ENCODE assay signal across 2 cellular contexts in genomic region chr7:98399903-98400537, GRCh38.
TF ChIP-seq lines count a peak whose summit lies in the region.

No MANE protein-coding gene starts in this region.

TF ChIP-seq in HEK293, 187 proteins besides CTCF, POLR2A, EP300 and RAD21 (continued from another document):
- TF ChIP-seq ZNF513 (tag by site-specific recombination; IDR thresholded peaks at IDR 0.05) = no peak; the same call in 1 of the 2 replicates
- no peak for TF ChIP-seq ZFP41 (tag by site-specific recombination; IDR thresholded peaks at IDR 0.05; ENCODE audit: borderline replicate concordance)
- no peak for TF ChIP-seq ZNF214 (tag by site-specific recombination; IDR thresholded peaks at IDR 0.05; ENCODE audit: borderline replicate concordance)
- no peak for TF ChIP-seq ZNF140 (tag by site-specific recombination; IDR thresholded peaks at IDR 0.05)
- no peak for TF ChIP-seq ZNF433 (tag by site-specific recombination; IDR thresholded peaks at IDR 0.05; ENCODE audit: low read depth)
- TF ChIP-seq ZNF624 (tag by site-specific recombination; IDR thresholded peaks at IDR 0.05) = no peak
- TF ChIP-seq ELK4 (IDR thresholded peaks at IDR 0.05; ENCODE audit: borderline replicate concordance, low read depth, low read length) = no peak
- no peak for TF ChIP-seq SETDB1 (IDR thresholded peaks at IDR 0.05; ENCODE audit: insufficient read length, low read length)
- peak; percentile 77 for TF ChIP-seq SP2 (tag by site-specific recombination; IDR thresholded peaks at IDR 0.05)
- no peak for TF ChIP-seq ZFP37 (tag by site-specific recombination; IDR thresholded peaks at IDR 0.05)
- TF ChIP-seq ZNF704 (tag by site-specific recombination; IDR thresholded peaks at IDR 0.05) = no peak
- TF ChIP-seq ZNF416 (tag by site-specific recombination; IDR thresholded peaks at IDR 0.05) = no peak
- TF ChIP-seq ZNF341 (tag by site-specific recombination; IDR thresholded peaks at IDR 0.05; ENCODE audit: low read depth) = peak; percentile 58
- TF ChIP-seq ZSCAN18 (tag by site-specific recombination; IDR thresholded peaks at IDR 0.05) = no peak
- peak; percentile 17; the same call in 1 of the 2 replicates for TF ChIP-seq BCL11A (tag by site-specific recombination; IDR thresholded peaks at IDR 0.05; ENCODE audit: low read depth)
- TF ChIP-seq PRDM1 (tag by site-specific recombination; IDR thresholded peaks at IDR 0.05) = peak; percentile 30; the same call in 1 of the 2 replicates
- TF ChIP-seq ZNF621 (tag by site-specific recombination; IDR thresholded peaks at IDR 0.05) = no peak
- TF ChIP-seq ZFP69B (tag by site-specific recombination; IDR thresholded peaks at IDR 0.05) = peak; percentile 89
- no peak for TF ChIP-seq ZNF114 (tag by site-specific recombination; IDR thresholded peaks at IDR 0.05)
- no peak for TF ChIP-seq ZNF585B (tag by site-specific recombination; IDR thresholded peaks at IDR 0.05)
- TF ChIP-seq ZNF501 (tag by site-specific recombination; IDR thresholded peaks at IDR 0.05) = no peak
- no peak for TF ChIP-seq ZNF596 (tag by site-specific recombination; IDR thresholded peaks at IDR 0.05)
- no peak for TF ChIP-seq ZBTB44 (tag by site-specific recombination; IDR thresholded peaks at IDR 0.05)
- TF ChIP-seq ZNF335 (tag by site-specific recombination; conservative IDR thresholded peaks at IDR 0.05) = no peak
- TF ChIP-seq ZNF48 (tag by site-specific recombination; IDR thresholded peaks at IDR 0.05) = no peak

TF ChIP-seq in K562, 482 proteins besides CTCF, POLR2A, EP300 and RAD21 (continued from another document):
- TF ChIP-seq UBTF (IDR thresholded peaks at IDR 0.05; ENCODE audit: borderline replicate concordance in 1 of 2, low read depth in 2 of 2, low read length in 2 of 2) (no peak), ZBTB8A (IDR thresholded peaks at IDR 0.05; ENCODE audit: partially characterized antibody) (no peak), KDM1A (IDR thresholded peaks at IDR 0.05) (peak in 1 of 2 experiments; percentile 92; a peak in 2 of 4 replicates), BRF2 (IDR thresholded peaks at IDR 0.05; ENCODE audit: borderline replicate concordance, insufficient read depth, insufficient read length) (no peak), ZFP91 (CRISPR knock-in tag; IDR thresholded peaks at IDR 0.05) (no peak), ZNF740 (CRISPR knock-in tag; IDR thresholded peaks at IDR 0.05) (peak; percentile 21; the same call in 1 of the 2 replicates), ZNF740 (tag; IDR thresholded peaks at IDR 0.05) (no peak; a peak in 1 of 4 replicates)
